8 cellular contexts compared by ENCODE assay signal in genomic region chr4:139083533-139084424, GRCh38.
DNase-seq lines count a peak whose midpoint lies in the region; ATAC-seq and TF ChIP-seq lines count a peak whose summit lies in the region.

No MANE protein-coding gene starts in this region.

- peak overlapping the region; percentile 99 for H3K4me3 Mint-ChIP-seq in endodermal cell
- H3K4me3 Mint-ChIP-seq in mesothelial cell of epicardium: peak overlapping the region; percentile 99

- H3K4me1 Mint-ChIP-seq in endodermal cell (peaks cover 20% of the 10 kb centered on the region), mesothelial cell of epicardium (peaks cover 29% of the 10 kb centered on the region)

- ATAC-seq in GM19397 (IDR thresholded peaks at IDR 0.05; ENCODE audit: unreplicated experiment) (peak; percentile 72), HG03565 (IDR thresholded peaks at IDR 0.05; ENCODE audit: unreplicated experiment) (peak; percentile 38)

- no peaks in the 10 kb centered on the region for H3K9me3 Mint-ChIP-seq in endodermal cell
- no peaks in the 10 kb centered on the region for H3K9me3 Mint-ChIP-seq in mesothelial cell of epicardium

- H3K27ac Mint-ChIP-seq in endodermal cell: peak overlapping the region; percentile 97
- peak overlapping the region; percentile 100 for H3K27ac Mint-ChIP-seq in mesothelial cell of epicardium

- WGBS in endodermal cell (ENCODE audit: insufficient coverage in 1 of 2, insufficient read length in 1 of 2), 2 experiments: 0% methylated on average over 26 to 76 of the region's 76 CpGs

- peak; percentile 65 for TF ChIP-seq CTCF in endodermal cell (conservative IDR thresholded peaks at IDR 0.05)
- TF ChIP-seq CTCF in mesothelial cell of epicardium (IDR thresholded peaks at IDR 0.05; ENCODE audit: unreplicated experiment): no peak

- no peaks in the 10 kb centered on the region for H3K27me3 ChIP-seq in endodermal cell (ENCODE audit: control insufficient read depth, insufficient read depth, low read length, poor library complexity, severe bottlenecking)

- DNase-seq in CMK (ENCODE audit: low read depth) (peak; percentile 72), NK-92 (lab: John Stamatoyannopoulos, UW; ENCODE audit: unreplicated experiment) (peak; percentile 4), endodermal cell (peak; percentile 95), mesothelial cell of epicardium (ENCODE audit: low spot score in 2 of 2, unreplicated experiment in 2 of 2) (peak; percentile 73 to 85)
- peak; percentile 58 to 69 (median 68) for DNase-seq in activated CD8-positive, alpha-beta memory T cell treated with anti-CD3 and anti-CD28 coated beads for 48 hours (ENCODE audit: low read depth in 2 of 3, low spot score in 2 of 3)
- peak; percentile 56 to 58 for DNase-seq in stimulated activated CD8-positive, alpha-beta memory T cell treated with anti-CD3 and anti-CD28 coated beads, Interleukin-15, amount 100 ng/mL, for 4 hours (ENCODE audit: low read depth in 2 of 2)

- peak overlapping the region; percentile 88 for H3K27ac ChIP-seq in endodermal cell (ENCODE audit: low read depth, low read length)

- H3K36me3 Mint-ChIP-seq in endodermal cell (ENCODE audit: low read depth) (peaks cover 9% of the 10 kb centered on the region), mesothelial cell of epicardium (no peaks in the 10 kb centered on the region)

- H3K4me1 ChIP-seq in endodermal cell (ENCODE audit: control insufficient read depth, insufficient read depth, low read length): peaks cover 4% of the 10 kb centered on the region

- H3K27me3 Mint-ChIP-seq in endodermal cell (ENCODE audit: insufficient read depth): no peaks in the 10 kb centered on the region
- no peaks in the 10 kb centered on the region for H3K27me3 Mint-ChIP-seq in mesothelial cell of epicardium (ENCODE audit: low read depth)

- peaks cover 3% of the 10 kb centered on the region for H3K36me3 ChIP-seq in endodermal cell (ENCODE audit: control insufficient read depth, insufficient read depth, low read length)

- H3K9ac ChIP-seq in endodermal cell (ENCODE audit: extremely low read depth, low read length, poor library complexity, severe bottlenecking): peak overlapping the region; percentile 86

- peak overlapping the region; percentile 94 for H3K4me3 ChIP-seq in endodermal cell (ENCODE audit: low read length)

- H3K9me3 ChIP-seq in endodermal cell (ENCODE audit: control insufficient read depth, low read length): no peaks in the 10 kb centered on the region

Comparison
In these comparisons a context has a peak if more than half of its experiments do, and no peak if none do; other contexts are left out.
1. Peak in every context shown above with its lines: DNase-seq, ATAC-seq, H3K4me3 ChIP-seq and H3K27ac ChIP-seq.
2. DNase-seq: peak in every context shown above with its lines; median percentile 95 in endodermal cell; 79 in mesothelial cell of epicardium; 72 in CMK; 68 in activated CD8-positive, alpha-beta memory T cell treated with anti-CD3 and anti-CD28 coated beads for 48 hours; 57 in stimulated activated CD8-positive, alpha-beta memory T cell treated with anti-CD3 and anti-CD28 coated beads, Interleukin-15, amount 100 ng/mL, for 4 hours; 4 in NK-92.